8 cellular contexts compared by ENCODE assay signal in genomic region chr11:123640677-123641494, GRCh38. TPM values are rescaled to one million over a fixed set of nuclear protein-coding genes. Genes with fewer than 3 reads are reported as not detected.
DNase-seq lines count a peak whose midpoint lies in the region; ATAC-seq lines count a peak whose summit lies in the region.

No MANE protein-coding gene starts in this region.

- no peak overlapping the region for H2AK5ac ChIP-seq in neuronal stem cell (ENCODE audit: low read depth, low read length)

- H3K18ac ChIP-seq in neuronal stem cell (ENCODE audit: low read length), result no peak overlapping the region

- peak overlapping the region; percentile 7 for H3K9ac ChIP-seq in neuronal stem cell (ENCODE audit: low read depth, low read length, poor library complexity)

- H3K36me3 ChIP-seq in neuronal stem cell (replicated peaks in 1 of 2; ENCODE audit: control insufficient read depth in 2 of 2, insufficient read depth in 2 of 2, low read length in 2 of 2), result no peaks in the 10 kb centered on the region

- no peak overlapping the region for H2BK12ac ChIP-seq in neuronal stem cell (ENCODE audit: low read length)

- ATAC-seq in HG02884 (IDR thresholded peaks at IDR 0.05; ENCODE audit: unreplicated experiment), result peak; percentile 78
- no peak for ATAC-seq in GM19397 (IDR thresholded peaks at IDR 0.05; ENCODE audit: unreplicated experiment)

- H3K23ac ChIP-seq in neuronal stem cell (ENCODE audit: low read depth, low read length, poor library complexity), result no peak overlapping the region

- H3K4me3 ChIP-seq in neuronal stem cell (ENCODE audit: low read length in 2 of 2), result no peak overlapping the region

- H3K27me3 ChIP-seq in neuronal stem cell (ENCODE audit: control insufficient read depth in 3 of 3, insufficient read depth in 3 of 3, low read depth in 1 of 3, low read length in 3 of 3), result peaks cover 0 to 18% (median 0%) of the 10 kb centered on the region in 3 experiments

- no peak overlapping the region for H4K91ac ChIP-seq in neuronal stem cell (ENCODE audit: low read depth, low read length, poor library complexity)

- H3K4me2 ChIP-seq in neuronal stem cell (ENCODE audit: insufficient read depth, low read length, poor library complexity, severe bottlenecking), result no peak overlapping the region

- no peaks in the 10 kb centered on the region for H3K79me1 ChIP-seq in neuronal stem cell (ENCODE audit: low read depth, low read length)

- H2BK5ac ChIP-seq in neuronal stem cell (ENCODE audit: low read length), result peak overlapping the region; percentile 13

- H4K8ac ChIP-seq in neuronal stem cell (ENCODE audit: low read depth, low read length), result no peak overlapping the region

- H3K27ac ChIP-seq in neuronal stem cell (replicated peaks; ENCODE audit: low read length), result no peak overlapping the region

- H3K4me1 ChIP-seq in neuronal stem cell (ENCODE audit: control insufficient read depth in 2 of 2, insufficient read depth in 1 of 2, low read depth in 1 of 2, low read length in 2 of 2), result peaks cover 1 to 7% of the 10 kb centered on the region in 2 donors

- no peak overlapping the region for H2BK15ac ChIP-seq in neuronal stem cell (ENCODE audit: low read length)

- no CpG with 5 or more reads among the region's 22 CpGs for WGBS in neuronal stem cell (ENCODE audit: extremely low coverage in 2 of 2, insufficient read length in 2 of 2, insufficient replicate concordance in 1 of 2), 2 donors

- no peak overlapping the region for H2BK120ac ChIP-seq in neuronal stem cell (ENCODE audit: low read depth, low read length)

- H3K14ac ChIP-seq in neuronal stem cell (ENCODE audit: low read length), result no peak overlapping the region

- H3K9me3 ChIP-seq in neuronal stem cell (replicated peaks in 1 of 2; ENCODE audit: control insufficient read depth in 2 of 2, insufficient read depth in 1 of 2, low read depth in 1 of 2, low read length in 2 of 2), result no peaks in the 10 kb centered on the region

- peak overlapping the region; percentile 70 for H2AFZ ChIP-seq in neuronal stem cell (ENCODE audit: low read length)

- peak; percentile 6 to 20 for DNase-seq in SHP77 (lab: John Stamatoyannopoulos, UW)
- DNase-seq in SHP77 treated with DMSO at 0.1 percent for 48 hours (lab: John Stamatoyannopoulos, UW), result no peak
- peak; percentile 21 for DNase-seq in NCI-H82 treated with DMSO at 0.1 percent for 48 hours (lab: John Stamatoyannopoulos, UW; ENCODE audit: unreplicated experiment)
- peak; percentile 5 for DNase-seq in activated CD8-positive, alpha-beta memory T cell treated with anti-CD3 and anti-CD28 coated beads, Interleukin-2, amount 50 U/mL, for 1 hour (ENCODE audit: extremely low read depth)
- peak; percentile 6 for DNase-seq in fibroblast of gingiva (ENCODE audit: low read depth)
- DNase-seq in neuronal stem cell (ENCODE audit: low spot score), result peak; percentile 61

- H3K4ac ChIP-seq in neuronal stem cell (ENCODE audit: low read length), result no peak overlapping the region

RNA-seq across cellular contexts. Expression of gene SCN3B, which starts 13.5 kb away (rescaled TPM):
- 0.29 TPM for polyA plus RNA-seq in neuronal stem cell (2013, experiment 1 of 2)
- polyA plus RNA-seq in neuronal stem cell (2013, experiment 2 of 2), result 0.24 TPM
